8 cellular contexts compared by ENCODE assay signal in the genomic region with DNA sequence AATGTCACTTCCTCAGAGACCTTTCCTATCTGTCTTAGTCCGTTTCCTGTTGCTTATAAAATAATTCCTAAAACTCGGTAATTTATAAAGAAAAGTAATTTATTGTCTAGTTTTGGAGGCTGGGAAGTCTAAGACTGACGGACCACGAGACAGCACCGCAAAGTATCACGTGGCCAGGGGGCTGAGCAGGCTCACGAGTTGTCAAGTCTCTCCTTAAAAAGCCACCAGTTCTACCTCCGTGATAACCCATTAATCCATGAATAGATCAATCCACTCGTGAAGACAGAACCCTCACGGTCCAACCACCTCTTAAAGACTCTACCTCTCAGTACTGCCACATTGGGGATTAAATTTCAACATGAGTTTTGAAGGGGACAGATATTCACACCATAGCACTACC. TPM values are rescaled to one million over a fixed set of nuclear protein-coding genes. Genes with fewer than 3 reads are reported as not detected.
DNase-seq lines count a peak whose midpoint lies in the region.

No MANE protein-coding gene starts in this region.

- peaks cover 17% of the 10 kb centered on the region for H3K36me3 ChIP-seq in iPS-20b (ENCODE audit: insufficient read depth, low read depth, low read length)

- H3K27me3 ChIP-seq in iPS-20b (ENCODE audit: insufficient read depth, low read length): no peaks in the 10 kb centered on the region

- H3K4me3 ChIP-seq in iPS-20b (ENCODE audit: low read length): peak overlapping the region; percentile 95

- DNase-seq in Daoy (ENCODE audit: low read depth): peak; percentile 9
- peak; percentile 18 for DNase-seq in MV-4-11 (lab: John Stamatoyannopoulos, UW)
- DNase-seq in activated gamma-delta T cell treated with Interleukin-2 at 50 U/mL for 16 hours: peak; percentile 12
- peak in 4 of 6 experiments; percentile 11 to 40 (median 22) for DNase-seq in stimulated activated naive CD4-positive, alpha-beta T cell (lab: John Stamatoyannopoulos, UW)
- DNase-seq in NCI-H1930 (lab: John Stamatoyannopoulos, UW): no peak
- DNase-seq in OCI-M2 (lab: John Stamatoyannopoulos, UW; ENCODE audit: unreplicated experiment): no peak
- no peak for DNase-seq in NCI-H1694 treated with DMSO at 0.1 percent for 48 hours (lab: John Stamatoyannopoulos, UW)

- H3K4me1 ChIP-seq in iPS-20b (ENCODE audit: insufficient read depth, low read length): peaks cover 8% of the 10 kb centered on the region; the same call in 1 of the 2 replicates

- H3K9me3 ChIP-seq in iPS-20b (ENCODE audit: insufficient read depth, low read depth, low read length): no peaks in the 10 kb centered on the region

- H3K27ac ChIP-seq in iPS-20b (ENCODE audit: low read length): no peak overlapping the region

- H3K9ac ChIP-seq in iPS-20b (ENCODE audit: low read depth, low read length): peak overlapping the region; percentile 81; the same call in 1 of the 2 replicates

RNA-seq across cellular contexts. Expression of a gene that starts 0.8 kb away (rescaled TPM):
- 12.3 and 37.6 TPM in 2 replicates for total RNA-seq in Daoy (2014; rRNA removed; shearing (Covaris generic))

RNA-seq across cellular contexts. Expression of a gene that starts 1.2 kb away (rescaled TPM):
- 6.5 and 8.1 TPM in 2 replicates for total RNA-seq in Daoy (2014; rRNA removed; shearing (Covaris generic))

Comparison
In these comparisons a context has a peak if more than half of its experiments do, and no peak if none do; other contexts are left out.
1. DNase-seq: peak in Daoy (single experiment), MV-4-11 (single experiment), activated gamma-delta T cell treated with Interleukin-2 at 50 U/mL for 16 hours (single experiment) and stimulated activated naive CD4-positive, alpha-beta T cell (4 of 6); none in NCI-H1930 (0 of 2), OCI-M2 (single experiment) and NCI-H1694 treated with DMSO at 0.1 percent for 48 hours (single experiment).